Comparison of ENCODE assay signal across 22 cellular contexts in the genomic region with DNA sequence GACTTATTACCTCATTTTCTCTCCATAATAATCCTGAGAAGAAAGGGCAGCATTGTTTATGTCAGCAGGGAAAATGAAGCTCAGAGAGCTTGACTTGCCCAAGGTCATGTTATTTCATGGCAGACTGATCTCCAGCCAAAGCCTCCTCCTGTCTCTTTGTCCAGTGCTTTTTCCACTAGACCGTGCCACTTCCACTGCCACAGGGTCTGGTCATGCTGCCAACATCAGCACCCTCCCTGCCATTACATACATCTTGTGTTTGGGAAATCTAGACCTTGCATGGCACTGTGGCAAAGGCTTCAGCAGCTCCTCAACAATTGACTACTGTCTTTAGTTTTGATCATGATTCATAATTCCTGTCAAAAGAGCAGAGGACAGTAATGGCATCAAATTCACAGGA.
"Had no signal": no experiment of that assay in that cellular context is flagged by ENCODE, and none has a peak within 500 bp of the region (broad histone marks: within the 10 kb centered on the region; RNA-seq: fewer than 3 reads in every experiment).

No MANE protein-coding gene starts in this region.

- FAIRE-seq: colon, endothelial cell of umbilical vein, islet of Langerhans, keratinocyte had no signal

- H3K36me3 ChIP-seq: esophagus muscularis mucosa, gastrocnemius medialis, heart right ventricle, left lung, lower lobe of right lung had no signal

- H3K27me3 ChIP-seq: dorsolateral prefrontal cortex, esophagus muscularis mucosa, foreskin keratinocyte, gastrocnemius medialis, left lung had no signal

- H3K4me3 ChIP-seq: coronary artery, dorsolateral prefrontal cortex, esophagus muscularis mucosa, gastrocnemius medialis, heart right ventricle, left lung, lower lobe of right lung, mucosa of descending colon had no signal

- H3K4me3 Mint-ChIP-seq: mesothelial cell of epicardium had no signal

- H3K27ac ChIP-seq: coronary artery, dorsolateral prefrontal cortex, esophagus muscularis mucosa, foreskin keratinocyte, gastrocnemius medialis, heart right ventricle, left lung, lower lobe of right lung had no signal

- H3K4me1 ChIP-seq: esophagus muscularis mucosa, gastrocnemius medialis, heart right ventricle, left lung, lower lobe of right lung had no signal

- H3K27ac Mint-ChIP-seq: mesothelial cell of epicardium had no signal

- DNase-seq: dorsolateral prefrontal cortex; effector CD4-positive, alpha-beta T cell; effector memory CD4-positive, alpha-beta T cell; foreskin keratinocyte; gastrocnemius medialis; glutamatergic neuron; head of caudate nucleus; heart right ventricle; hippocampal formation; left cardiac atrium; left lung; left ventricle myocardium superior; lower lobe of right lung; mesenchymal stem cell; mucosa of descending colon had no signal

- H3K9me3 ChIP-seq: esophagus muscularis mucosa, gastrocnemius medialis, heart right ventricle, left lung, lower lobe of right lung, mucosa of descending colon had no signal

- ATAC-seq: foreskin keratinocyte, gastrocnemius medialis, heart right ventricle, left cardiac atrium, left lung, left ventricle myocardium superior, lower lobe of right lung, mucosa of descending colon had no signal
